In the genomic region with DNA sequence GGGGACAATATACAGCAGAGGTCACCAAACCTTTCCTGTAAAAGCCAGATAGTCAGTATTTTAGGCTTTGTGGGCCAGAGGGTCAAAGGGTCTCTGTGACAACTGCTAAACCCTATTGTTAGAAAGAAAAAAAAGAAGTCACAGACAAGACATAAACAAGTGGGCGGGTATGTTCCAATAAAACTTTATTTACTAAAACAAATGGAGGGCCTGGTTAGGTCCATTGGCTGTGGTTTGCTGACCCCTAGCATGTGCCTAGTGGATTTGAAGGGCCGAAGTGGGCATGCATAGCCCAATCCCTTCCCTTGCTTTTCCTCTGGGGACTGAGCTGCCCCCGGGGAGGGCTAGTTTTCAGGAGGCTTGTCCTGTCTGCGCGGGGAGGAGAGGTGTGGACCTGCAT, we compare ENCODE assay signal across 27 cellular contexts.
"Had no signal": no experiment of that assay in that cellular context is flagged by ENCODE, and none has a peak within 500 bp of the region (broad histone marks: within the 10 kb centered on the region; RNA-seq: fewer than 3 reads in every experiment).

No MANE protein-coding gene starts in this region.

- FAIRE-seq: endothelial cell of umbilical vein, pancreas had no signal

- H3K27ac ChIP-seq: colonic mucosa, foreskin keratinocyte, hepatocyte, left lung, lower lobe of right lung, pancreas, testis, tibial artery had no signal

- H3K9me3 ChIP-seq: colonic mucosa, esophagus muscularis mucosa, left lung, lower lobe of right lung, pancreas, testis, tibial artery had no signal

- H3K27me3 ChIP-seq: colonic mucosa, esophagus muscularis mucosa, foreskin keratinocyte, hepatocyte, pancreas, testis, tibial artery had no signal

- H3K4me3 ChIP-seq: colonic mucosa, esophagus muscularis mucosa, hepatocyte, left lung, lower lobe of right lung, pancreas, smooth muscle cell, testis, tibial artery had no signal

- ATAC-seq: foreskin keratinocyte; left cardiac atrium; left lung; lower lobe of right lung; naive thymus-derived CD8-positive, alpha-beta T cell; pancreas; sciatic nerve; stimulated activated effector memory CD8-positive, alpha-beta T cell treated with anti-CD3 and anti-CD28 coated beads, Interleukin-12 subunit alpha, Interleukin-12 subunit beta, amount 100 ng/mL, for 72 hours; stimulated activated naive CD8-positive, alpha-beta T cell treated with anti-CD3 and anti-CD28 coated beads, Interleukin-15, Interleukin-2, amounts not matched to agents 100 U/mL and 50 U/mL, for 24 hours had no signal

- H3K36me3 ChIP-seq: colonic mucosa, left lung, lower lobe of right lung, pancreas had no signal

- H3K27ac Mint-ChIP-seq: naive thymus-derived CD8-positive, alpha-beta T cell; nephron progenitor cell; stimulated activated effector memory CD8-positive, alpha-beta T cell treated with anti-CD3 and anti-CD28 coated beads, Interleukin-12 subunit alpha, Interleukin-12 subunit beta, amount 100 ng/mL, for 72 hours; type B pancreatic cell had no signal

- H3K36me3 Mint-ChIP-seq: naive thymus-derived CD8-positive, alpha-beta T cell; stimulated activated effector memory CD8-positive, alpha-beta T cell treated with anti-CD3 and anti-CD28 coated beads, Interleukin-12 subunit alpha, Interleukin-12 subunit beta, amount 100 ng/mL, for 72 hours had no signal

- H3K27me3 Mint-ChIP-seq: type B pancreatic cell had no signal

- H3K4me1 ChIP-seq: colonic mucosa, foreskin keratinocyte had no signal

- DNase-seq: central memory CD4-positive, alpha-beta T cell; colonic mucosa; dermis blood vessel endothelial cell; effector memory CD4-positive, alpha-beta T cell; foreskin keratinocyte; left cardiac atrium; left lung; lower lobe of right lung; naive thymus-derived CD8-positive, alpha-beta T cell; nephron progenitor cell; occipital lobe; pancreas; retina; stimulated activated CD4-positive, alpha-beta T cell treated with anti-CD3 and anti-CD28 coated beads, Interleukin-12 subunit alpha, Interleukin-12 subunit beta, amount 100 ng/mL, for 4 hours; stimulated activated CD4-positive, alpha-beta T cell treated with anti-CD3 and anti-CD28 coated beads, Interleukin-2, amount 100 ng/mL, for 24 hours; stimulated activated CD4-positive, alpha-beta T cell treated with anti-CD3 and anti-CD28 coated beads, Interleukin-4, amount 100 ng/mL, for 24 hours; stimulated activated naive CD8-positive, alpha-beta T cell treated with anti-CD3 and anti-CD28 coated beads, Interleukin-15, Interleukin-2, amounts not matched to agents 100 U/mL and 50 U/mL, for 24 hours; substantia nigra; testis; tibial artery had no signal

- H3K9me3 Mint-ChIP-seq: naive thymus-derived CD8-positive, alpha-beta T cell; nephron progenitor cell; stimulated activated effector memory CD8-positive, alpha-beta T cell treated with anti-CD3 and anti-CD28 coated beads, Interleukin-12 subunit alpha, Interleukin-12 subunit beta, amount 100 ng/mL, for 72 hours; type B pancreatic cell had no signal

- H3K4me3 Mint-ChIP-seq: naive thymus-derived CD8-positive, alpha-beta T cell; nephron progenitor cell; stimulated activated effector memory CD8-positive, alpha-beta T cell treated with anti-CD3 and anti-CD28 coated beads, Interleukin-12 subunit alpha, Interleukin-12 subunit beta, amount 100 ng/mL, for 72 hours; type B pancreatic cell had no signal
